ENCODE assay signal across 9 cellular contexts in the genomic region with DNA sequence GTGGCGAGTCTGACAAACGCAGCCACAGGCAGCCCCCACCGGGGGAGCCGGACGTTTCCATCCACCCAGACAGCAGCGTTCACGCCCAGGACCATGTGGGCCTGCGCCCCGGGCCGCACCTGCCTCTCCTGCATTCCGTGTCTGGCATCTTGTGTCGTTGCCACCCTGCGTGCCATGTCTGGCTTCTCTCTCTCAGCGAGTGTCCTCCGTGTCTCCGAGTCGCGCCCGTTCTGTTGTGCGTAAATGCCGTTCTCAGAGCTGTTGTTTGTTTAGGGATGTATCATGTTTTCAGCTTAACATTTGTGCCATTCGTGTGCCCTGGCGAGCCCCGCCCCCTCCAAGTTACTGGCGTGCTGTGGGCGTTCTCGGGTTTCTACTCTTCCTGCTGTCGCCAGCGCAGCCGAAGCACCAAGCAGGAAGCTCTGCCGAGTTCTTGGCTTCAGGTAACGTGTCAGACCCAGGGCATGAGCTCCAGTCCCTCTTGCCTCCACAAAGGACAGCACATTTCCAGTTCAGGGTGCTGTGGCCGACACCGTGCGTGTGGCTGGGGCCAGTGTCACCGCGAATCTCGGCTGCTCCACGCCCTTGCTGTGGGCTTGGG.
A peak's percentile ranks its signal among the peaks of the same experiment; 100 is the strongest.
DNase-seq lines count a peak whose midpoint lies in the region; ATAC-seq and TF ChIP-seq lines count a peak whose summit lies in the region.
"Had no signal": no experiment of that assay in that cellular context is flagged by ENCODE, and none has a peak within 500 bp of the region (broad histone marks: within the 10 kb centered on the region; RNA-seq: fewer than 3 reads in every experiment).

No MANE protein-coding gene starts in this region.

- H4K20me1 ChIP-seq in BLaER1: no peaks in the 10 kb centered on the region

- peak overlapping the region; percentile 68 for H3K27ac ChIP-seq in BLaER1
- H3K27ac ChIP-seq in effector memory CD4-positive, alpha-beta T cell (ENCODE audit: insufficient read depth, low read length, poor library complexity, severe bottlenecking): peak overlapping the region; percentile 57
- no peak overlapping the region for H3K27ac ChIP-seq in tibial artery
- H3K27ac ChIP-seq: heart left ventricle had no signal

- intact Hi-C loops in tibial artery (cut with DNase I; ENCODE audit: low total_unique reads): no loop called here

- H3K36me3 ChIP-seq in BLaER1 (no peaks in the 10 kb centered on the region), tibial artery (no peaks in the 10 kb centered on the region)
- H3K36me3 ChIP-seq in effector memory CD4-positive, alpha-beta T cell (ENCODE audit: control insufficient read depth, insufficient read depth, low read length): no peaks in the 10 kb centered on the region
- H3K36me3 ChIP-seq: heart left ventricle had no signal

- H3K9ac ChIP-seq in BLaER1: peak overlapping the region; percentile 63

- H3K4me3 ChIP-seq in BLaER1 (peak overlapping the region; percentile 60), tibial artery (no peak overlapping the region)
- H3K4me3 ChIP-seq in effector memory CD4-positive, alpha-beta T cell (ENCODE audit: insufficient read depth, low read depth, low read length, poor library complexity, severe bottlenecking): peak overlapping the region; percentile 35

- no peak for ATAC-seq in GM19023 (IDR thresholded peaks at IDR 0.05; ENCODE audit: unreplicated experiment)
- no peak for ATAC-seq in GM19035 (IDR thresholded peaks at IDR 0.05; ENCODE audit: unreplicated experiment)
- ATAC-seq: heart left ventricle had no signal

- no peak for TF ChIP-seq EP300 in Ishikawa (IDR thresholded peaks at IDR 0.05; ENCODE audit: borderline replicate concordance)

- DNase-seq in T-helper 2 cell: peak in 3 of 5 experiments; percentile 30 to 82 (median 43)
- peak in 2 of 3 donors; percentile 20 to 46 for DNase-seq in effector memory CD4-positive, alpha-beta T cell
- DNase-seq in DMS114 treated with DMSO at 0.1 percent for 48 hours (lab: John Stamatoyannopoulos, UW; ENCODE audit: unreplicated experiment): no peak
- DNase-seq in tibial artery: no peak

- TF ChIP-seq RAD21 in Ishikawa (IDR thresholded peaks at IDR 0.05; ENCODE audit: low read depth): no peak

- H3K27me3 ChIP-seq in BLaER1: peaks cover 5% of the 10 kb centered on the region; the same call in 1 of the 2 replicates
- H3K27me3 ChIP-seq in effector memory CD4-positive, alpha-beta T cell (replicated peaks; ENCODE audit: control insufficient read depth, insufficient read depth, low read length, poor library complexity, severe bottlenecking): peaks cover 3% of the 10 kb centered on the region
- H3K27me3 ChIP-seq in tibial artery: peaks cover 0 to 75% of the 10 kb centered on the region in 2 donors

- TF ChIP-seq CTCF in tibial artery (IDR thresholded peaks at IDR 0.05): no peak

- peaks cover 97% of the 10 kb centered on the region for H3K4me1 ChIP-seq in BLaER1
- H3K4me1 ChIP-seq in effector memory CD4-positive, alpha-beta T cell (ENCODE audit: control insufficient read depth, insufficient read depth, low read length, poor library complexity, severe bottlenecking): peaks cover 21% of the 10 kb centered on the region
- H3K4me1 ChIP-seq in tibial artery: no peaks in the 10 kb centered on the region
- H3K4me1 ChIP-seq: heart left ventricle had no signal

- H3K9me3 ChIP-seq in BLaER1 (no peaks in the 10 kb centered on the region), tibial artery (peaks cover 0 to 9% (median 7%) of the 10 kb centered on the region in 3 donors)
- no peaks in the 10 kb centered on the region for H3K9me3 ChIP-seq in effector memory CD4-positive, alpha-beta T cell (ENCODE audit: control insufficient read depth, low read length)

- H3K4me2 ChIP-seq in BLaER1: peak overlapping the region; percentile 98

TF ChIP-seq in Ishikawa, 13 proteins besides CTCF, POLR2A, EP300 and RAD21:
- TF ChIP-seq CEBPB (IDR thresholded peaks at IDR 0.05) (no peak), TAF1 (IDR thresholded peaks at IDR 0.05; ENCODE audit: low read depth) (no peak)
- TF ChIP-seq, protein P1, sequence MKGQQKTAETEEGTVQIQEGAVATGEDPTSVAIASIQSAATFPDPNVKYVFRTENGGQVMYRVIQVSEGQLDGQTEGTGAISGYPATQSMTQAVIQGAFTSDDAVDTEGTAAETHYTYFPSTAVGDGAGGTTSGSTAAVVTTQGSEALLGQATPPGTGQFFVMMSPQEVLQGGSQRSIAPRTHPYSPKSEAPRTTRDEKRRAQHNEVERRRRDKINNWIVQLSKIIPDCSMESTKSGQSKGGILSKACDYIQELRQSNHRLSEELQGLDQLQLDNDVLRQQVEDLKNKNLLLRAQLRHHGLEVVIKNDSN (IDR thresholded peaks at IDR 0.05): peak; percentile 23; the same call in 1 of the 2 replicates
- TF ChIP-seq, protein P2, sequence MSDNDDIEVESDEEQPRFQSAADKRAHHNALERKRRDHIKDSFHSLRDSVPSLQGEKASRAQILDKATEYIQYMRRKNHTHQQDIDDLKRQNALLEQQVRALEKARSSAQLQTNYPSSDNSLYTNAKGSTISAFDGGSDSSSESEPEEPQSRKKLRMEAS (IDR thresholded peaks at IDR 0.05): no peak
- TF ChIP-seq, protein P3, sequence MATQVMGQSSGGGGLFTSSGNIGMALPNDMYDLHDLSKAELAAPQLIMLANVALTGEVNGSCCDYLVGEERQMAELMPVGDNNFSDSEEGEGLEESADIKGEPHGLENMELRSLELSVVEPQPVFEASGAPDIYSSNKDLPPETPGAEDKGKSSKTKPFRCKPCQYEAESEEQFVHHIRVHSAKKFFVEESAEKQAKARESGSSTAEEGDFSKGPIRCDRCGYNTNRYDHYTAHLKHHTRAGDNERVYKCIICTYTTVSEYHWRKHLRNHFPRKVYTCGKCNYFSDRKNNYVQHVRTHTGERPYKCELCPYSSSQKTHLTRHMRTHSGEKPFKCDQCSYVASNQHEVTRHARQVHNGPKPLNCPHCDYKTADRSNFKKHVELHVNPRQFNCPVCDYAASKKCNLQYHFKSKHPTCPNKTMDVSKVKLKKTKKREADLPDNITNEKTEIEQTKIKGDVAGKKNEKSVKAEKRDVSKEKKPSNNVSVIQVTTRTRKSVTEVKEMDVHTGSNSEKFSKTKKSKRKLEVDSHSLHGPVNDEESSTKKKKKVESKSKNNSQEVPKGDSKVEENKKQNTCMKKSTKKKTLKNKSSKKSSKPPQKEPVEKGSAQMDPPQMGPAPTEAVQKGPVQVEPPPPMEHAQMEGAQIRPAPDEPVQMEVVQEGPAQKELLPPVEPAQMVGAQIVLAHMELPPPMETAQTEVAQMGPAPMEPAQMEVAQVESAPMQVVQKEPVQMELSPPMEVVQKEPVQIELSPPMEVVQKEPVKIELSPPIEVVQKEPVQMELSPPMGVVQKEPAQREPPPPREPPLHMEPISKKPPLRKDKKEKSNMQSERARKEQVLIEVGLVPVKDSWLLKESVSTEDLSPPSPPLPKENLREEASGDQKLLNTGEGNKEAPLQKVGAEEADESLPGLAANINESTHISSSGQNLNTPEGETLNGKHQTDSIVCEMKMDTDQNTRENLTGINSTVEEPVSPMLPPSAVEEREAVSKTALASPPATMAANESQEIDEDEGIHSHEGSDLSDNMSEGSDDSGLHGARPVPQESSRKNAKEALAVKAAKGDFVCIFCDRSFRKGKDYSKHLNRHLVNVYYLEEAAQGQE (IDR thresholded peaks at IDR 0.05; ENCODE audit: low read depth): no peak
TF ChIP-seq in Ishikawa: peak in this region for 1.

Comparison
In these comparisons a context has a peak if more than half of its experiments do, and no peak if none do; other contexts are left out.
1. H3K27ac ChIP-seq: peak in BLaER1 (single experiment) and effector memory CD4-positive, alpha-beta T cell (single experiment); none in tibial artery (0 of 2).
2. H3K4me3 ChIP-seq: peak in BLaER1 (single experiment) and effector memory CD4-positive, alpha-beta T cell (single experiment); none in tibial artery (0 of 2).
3. DNase-seq: peak in T-helper 2 cell (3 of 5) and effector memory CD4-positive, alpha-beta T cell (2 of 3); none in DMS114 treated with DMSO at 0.1 percent for 48 hours (single experiment) and tibial artery (0 of 2).